Comparison of ENCODE assay signal across 11 cellular contexts in genomic region chr14:98931911-98932310, GRCh38.
DNase-seq lines count a peak whose midpoint lies in the region; ATAC-seq and TF ChIP-seq lines count a peak whose summit lies in the region.
"Had no signal": no experiment of that assay in that cellular context is flagged by ENCODE, and none has a peak within 500 bp of the region (broad histone marks: within the 10 kb centered on the region; RNA-seq: fewer than 3 reads in every experiment).

No MANE protein-coding gene starts in this region.

- H3K27me3 Mint-ChIP-seq in activated T-helper 1 cell treated with anti-CD3 and anti-CD28 coated beads, Interleukin-12 subunit alpha, Interleukin-12 subunit beta, Interleukin-2, Interleukin-4 antibody, amounts not matched to agents 30 ng/mL and 10 ng/mL and 1 ng/mL, durations not matched to agents 14 hours and 24 hours and 36 hours (ENCODE audit: insufficient read depth) = no peaks in the 10 kb centered on the region
- H3K27me3 Mint-ChIP-seq in neural progenitor cell (ENCODE audit: insufficient read depth, low read depth) = peaks cover 12% of the 10 kb centered on the region

- H3K36me3 Mint-ChIP-seq in activated T-helper 1 cell treated with anti-CD3 and anti-CD28 coated beads, Interleukin-12 subunit alpha, Interleukin-12 subunit beta, Interleukin-2, Interleukin-4 antibody, amounts not matched to agents 30 ng/mL and 10 ng/mL and 1 ng/mL, durations not matched to agents 14 hours and 24 hours and 36 hours (ENCODE audit: low read depth) = peaks cover 6% of the 10 kb centered on the region
- H3K36me3 Mint-ChIP-seq in neural progenitor cell = no peaks in the 10 kb centered on the region

- no peaks in the 10 kb centered on the region for H3K9me3 ChIP-seq in neural progenitor cell (ENCODE audit: low read depth)

- H3K36me3 ChIP-seq in neural progenitor cell = no peaks in the 10 kb centered on the region

- no peaks in the 10 kb centered on the region for H3F3A ChIP-seq in neural progenitor cell (ENCODE audit: low read depth)

- H3K9ac ChIP-seq in neural progenitor cell = no peak overlapping the region

- peaks cover 54% of the 10 kb centered on the region for H3K4me1 Mint-ChIP-seq in activated T-helper 1 cell treated with anti-CD3 and anti-CD28 coated beads, Interleukin-12 subunit alpha, Interleukin-12 subunit beta, Interleukin-2, Interleukin-4 antibody, amounts not matched to agents 30 ng/mL and 10 ng/mL and 1 ng/mL, durations not matched to agents 14 hours and 24 hours and 36 hours (ENCODE audit: low read depth)
- H3K4me1 Mint-ChIP-seq in neural progenitor cell = peaks cover 23% of the 10 kb centered on the region

- no peaks in the 10 kb centered on the region for H3K9me3 Mint-ChIP-seq in activated T-helper 1 cell treated with anti-CD3 and anti-CD28 coated beads, Interleukin-12 subunit alpha, Interleukin-12 subunit beta, Interleukin-2, Interleukin-4 antibody, amounts not matched to agents 30 ng/mL and 10 ng/mL and 1 ng/mL, durations not matched to agents 14 hours and 24 hours and 36 hours
- H3K9me3 Mint-ChIP-seq in neural progenitor cell = peaks cover 4% of the 10 kb centered on the region

- H3K4me2 ChIP-seq in neural progenitor cell = peak overlapping the region; percentile 15

- H3K4me3 ChIP-seq in neural progenitor cell = no peak overlapping the region

- ATAC-seq in GM21360 (IDR thresholded peaks at IDR 0.05; ENCODE audit: unreplicated experiment) (no peak), foreskin keratinocyte (no peak), HG03469 (IDR thresholded peaks at IDR 0.05; ENCODE audit: unreplicated experiment) (no peak)

- peak overlapping the region; percentile 55 for H3K4me3 Mint-ChIP-seq in activated T-helper 1 cell treated with anti-CD3 and anti-CD28 coated beads, Interleukin-12 subunit alpha, Interleukin-12 subunit beta, Interleukin-2, Interleukin-4 antibody, amounts not matched to agents 30 ng/mL and 10 ng/mL and 1 ng/mL, durations not matched to agents 14 hours and 24 hours and 36 hours
- no peak overlapping the region for H3K4me3 Mint-ChIP-seq in neural progenitor cell

- TF ChIP-seq CTCF in neural progenitor cell (IDR thresholded peaks at IDR 0.05) (no peak), foreskin keratinocyte (conservative IDR thresholded peaks at IDR 0.05) (no peak)

- no peak overlapping the region for H3K27ac ChIP-seq in neural progenitor cell
- H3K27ac ChIP-seq in foreskin keratinocyte = no peak overlapping the region
- H3K27ac ChIP-seq: HL-60 had no signal

- no peak overlapping the region for H2AFZ ChIP-seq in neural progenitor cell (replicated peaks)

- peak overlapping the region; percentile 81 for H3K27ac Mint-ChIP-seq in activated T-helper 1 cell treated with anti-CD3 and anti-CD28 coated beads, Interleukin-12 subunit alpha, Interleukin-12 subunit beta, Interleukin-2, Interleukin-4 antibody, amounts not matched to agents 30 ng/mL and 10 ng/mL and 1 ng/mL, durations not matched to agents 14 hours and 24 hours and 36 hours
- H3K27ac Mint-ChIP-seq in neural progenitor cell = no peak overlapping the region

- no peaks in the 10 kb centered on the region for H4K20me1 ChIP-seq in neural progenitor cell (ENCODE audit: low read depth)

- H3K27me3 ChIP-seq in neural progenitor cell = no peaks in the 10 kb centered on the region
- peaks cover 7% of the 10 kb centered on the region for H3K27me3 ChIP-seq in foreskin keratinocyte

- H3K79me2 ChIP-seq in neural progenitor cell (ENCODE audit: low read depth) = no peaks in the 10 kb centered on the region

- H3K4me1 ChIP-seq in neural progenitor cell (peaks cover 9% of the 10 kb centered on the region), foreskin keratinocyte (no peaks in the 10 kb centered on the region)

- intact Hi-C loops in activated T-helper 1 cell treated with anti-CD3 and anti-CD28 coated beads, Interleukin-12 subunit alpha, Interleukin-12 subunit beta, Interleukin-2, Interleukin-4 antibody, amounts not matched to agents 30 ng/mL and 10 ng/mL and 1 ng/mL, durations not matched to agents 14 hours and 24 hours and 36 hours (cut with micrococcal nuclease) = loop anchor here (5.0 to 10.0 kb wide), 2 partner anchors 123 to 335 kb away; no protein-coding TSS in a partner anchor

- peak; percentile 13 to 93 (median 44) for DNase-seq in T-helper 2 cell
- DNase-seq in activated T-helper 1 cell treated with anti-CD3 and anti-CD28 coated beads, Interleukin-12 subunit alpha, Interleukin-12 subunit beta, Interleukin-2, Interleukin-4 antibody, amounts not matched to agents 30 ng/mL and 10 ng/mL and 1 ng/mL, durations not matched to agents 14 hours and 24 hours and 36 hours (ENCODE audit: low spot score) = peak; percentile 61
- no peak for DNase-seq in neural progenitor cell (ENCODE audit: low spot score)
- DNase-seq in stimulated activated CD8-positive, alpha-beta memory T cell treated with anti-CD3 and anti-CD28 coated beads, Interleukin-4, amount 100 ng/mL, for 48 hours = peak; percentile 62
- DNase-seq in foreskin keratinocyte = no peak
- DNase-seq in NCI-H82 (lab: John Stamatoyannopoulos, UW) = no peak
- DNase-seq: NCI-H187 treated with DMSO at 0.1 percent for 48 hours, RPMI8226 had no signal

Comparison
In these comparisons a context has a peak if more than half of its experiments do, and no peak if none do; other contexts are left out.
1. DNase-seq: peak in T-helper 2 cell (5 of 5), activated T-helper 1 cell treated with anti-CD3 and anti-CD28 coated beads, Interleukin-12 subunit alpha, Interleukin-12 subunit beta, Interleukin-2, Interleukin-4 antibody, amounts not matched to agents 30 ng/mL and 10 ng/mL and 1 ng/mL, durations not matched to agents 14 hours and 24 hours and 36 hours (single experiment) and stimulated activated CD8-positive, alpha-beta memory T cell treated with anti-CD3 and anti-CD28 coated beads, Interleukin-4, amount 100 ng/mL, for 48 hours (single experiment); none in neural progenitor cell (single experiment), foreskin keratinocyte (0 of 2) and NCI-H82 (single experiment).